In genomic region chr5:98085593-98085992, GRCh38 we compare ENCODE assay signal across 30 cellular contexts.
"Had no signal": no experiment of that assay in that cellular context is flagged by ENCODE, and none has a peak within 500 bp of the region (broad histone marks: within the 10 kb centered on the region; RNA-seq: fewer than 3 reads in every experiment).

No MANE protein-coding gene starts in this region.

- H3K27me3 ChIP-seq: stomach, thyroid gland, upper lobe of left lung had no signal

- H3K79me2 ChIP-seq: parathyroid adenoma had no signal

- DNase-seq: activated CD4-positive, alpha-beta memory T cell treated with anti-CD3 and anti-CD28 coated beads, Interleukin-2, amount 10 ng/mL, durations not matched to agents 7 days and 5 days; activated CD4-positive, alpha-beta T cell treated with anti-CD3 and anti-CD28 coated beads, Interleukin-2, amount 10 ng/mL, durations not matched to agents 7 days and 5 days; activated CD4-positive, CD25-positive, alpha-beta regulatory T cell treated with anti-CD3 and anti-CD28 coated beads, Interleukin-2, amount 50 U/mL, for 72 hours; activated CD8-positive, alpha-beta memory T cell treated with anti-CD3 and anti-CD28 coated beads, Interleukin-2, amount 50 U/mL, for 48 hours; activated gamma-delta T cell; activated naive CD4-positive, alpha-beta T cell treated with anti-CD3 and anti-CD28 coated beads, Interleukin-2, amount 10 ng/mL, durations not matched to agents 7 days and 5 days; activated naive CD8-positive, alpha-beta T cell treated with anti-CD3 and anti-CD28 coated beads, Interleukin-2, amount 10 ng/mL, durations not matched to agents 7 days and 5 days; activated T-cell treated with anti-CD3 and anti-CD28 coated beads, Interleukin-2, amount 50 U/mL, for 24 hours; caudate nucleus; cortex of kidney; foreskin fibroblast; head of caudate nucleus; hypothalamus; immature natural killer cell; kidney; left colon; midbrain; naive thymus-derived CD4-positive, alpha-beta T cell; nucleus accumbens; psoas muscle; stimulated activated CD4-positive, alpha-beta T cell treated with anti-CD3 and anti-CD28 coated beads, Interleukin-1b, Interleukin-23, amount 100 ng/mL, for 48 hours; stimulated activated CD4-positive, alpha-beta T cell treated with anti-CD3 and anti-CD28 coated beads, Interleukin-4, amount 100 ng/mL, for 4 hours; stimulated activated CD8-positive, alpha-beta memory T cell treated with anti-CD3 and anti-CD28 coated beads, Interleukin-4, amount 100 ng/mL, for 48 hours; stomach; thyroid gland; upper lobe of left lung had no signal

- H3K27ac ChIP-seq: parathyroid adenoma, psoas muscle, stomach, thyroid gland, upper lobe of left lung had no signal

- FAIRE-seq: kidney had no signal

- ATAC-seq: esophagus mucosa; left colon; naive thymus-derived CD4-positive, alpha-beta T cell; psoas muscle; stimulated activated memory B cell treated with anti-CD40 and anti-IgM and Interleukin-4, amounts not matched to agents 10 μg/mL and 1 μg/mL and 100 μg/mL, for 72 hours had no signal

- H2AFZ ChIP-seq: parathyroid adenoma had no signal

- H3K9me3 ChIP-seq: psoas muscle, stomach, thyroid gland, upper lobe of left lung had no signal

- H3K36me3 ChIP-seq: stomach, thyroid gland, upper lobe of left lung had no signal

- H3K9ac ChIP-seq: parathyroid adenoma had no signal

- H3K4me2 ChIP-seq: smooth muscle cell had no signal

- H3K4me3 ChIP-seq: psoas muscle, smooth muscle cell, stomach, thyroid gland, upper lobe of left lung had no signal

- H3K4me1 ChIP-seq: parathyroid adenoma, psoas muscle, stomach, thyroid gland, upper lobe of left lung had no signal
